ENCODE assay signal across 23 cellular contexts in genomic region chr20:21147593-21147992, GRCh38. TPM values are rescaled to one million over a fixed set of nuclear protein-coding genes. Genes with fewer than 3 reads are reported as not detected.
DNase-seq lines count a peak whose midpoint lies in the region; ATAC-seq and TF ChIP-seq lines count a peak whose summit lies in the region.
"Had no signal": no experiment of that assay in that cellular context is flagged by ENCODE, and none has a peak within 500 bp of the region (broad histone marks: within the 10 kb centered on the region; RNA-seq: fewer than 3 reads in every experiment).

No MANE protein-coding gene starts in this region.

- no peak for DNase-seq in natural killer cell treated with Interleukin-12 subunit alpha and Interleukin-12 subunit beta and Interleukin-15 and Interleukin-18, amount 100 ng/mL, for 72 hours (ENCODE audit: low spot score)
- DNase-seq in natural killer cell (no peak), RPMI7951 (ENCODE audit: low read depth) (peak; percentile 45), fibroblast of peridontal ligament (ENCODE audit: extremely low read depth) (peak; percentile 26), activated gamma-delta T cell (lab: John Stamatoyannopoulos, UW) (no peak), GM10266 (ENCODE audit: extremely low spot score) (no peak), type B pancreatic cell (ENCODE audit: extremely low spot score, unreplicated experiment) (no peak)
- DNase-seq: activated CD4-positive, alpha-beta T cell treated with anti-CD3 and anti-CD28 coated beads, Interleukin-2, amount 50 U/mL, for 4 hours; body of pancreas; dermis blood vessel endothelial cell; kidney; NCI-H1105; NCI-H774; Peyer's patch; stimulated activated naive CD4-positive, alpha-beta T cell treated with Interleukin-2 at 50 U/mL for 16 hours; T-cell had no signal

- TF ChIP-seq CTCF in natural killer cell (IDR thresholded peaks at IDR 0.05), result no peak
- no peak for TF ChIP-seq CTCF in GM10266 (IDR thresholded peaks at IDR 0.05; ENCODE audit: control insufficient read depth, insufficient read depth, low read depth, missing control alignments)
- TF ChIP-seq CTCF in type B pancreatic cell (conservative IDR thresholded peaks at IDR 0.05), result no peak

- H3K27me3 Mint-ChIP-seq in natural killer cell treated with Interleukin-12 subunit alpha and Interleukin-12 subunit beta and Interleukin-15 and Interleukin-18, amount 100 ng/mL, for 72 hours, result no peaks in the 10 kb centered on the region
- no peaks in the 10 kb centered on the region for H3K27me3 Mint-ChIP-seq in natural killer cell (ENCODE audit: low read depth in 2 of 2)
- H3K27me3 Mint-ChIP-seq in type B pancreatic cell, result no peaks in the 10 kb centered on the region
- H3K27me3 Mint-ChIP-seq: activated naive CD4-positive, alpha-beta T cell treated with anti-CD3 and anti-CD28 coated beads, Interleukin-2, amount 50 U/mL, for 24 hours; T-cell had no signal

- peaks cover 6% of the 10 kb centered on the region in 2 donors for H3K4me1 Mint-ChIP-seq in natural killer cell treated with Interleukin-12 subunit alpha and Interleukin-12 subunit beta and Interleukin-15 and Interleukin-18, amount 100 ng/mL, for 72 hours (ENCODE audit: low read depth in 2 of 2)
- H3K4me1 Mint-ChIP-seq in natural killer cell (no peaks in the 10 kb centered on the region), type B pancreatic cell (ENCODE audit: unreplicated experiment) (no peaks in the 10 kb centered on the region)
- H3K4me1 Mint-ChIP-seq: activated naive CD4-positive, alpha-beta T cell treated with anti-CD3 and anti-CD28 coated beads, Interleukin-2, amount 50 U/mL, for 24 hours; T-cell had no signal

- intact Hi-C loops in natural killer cell (cut with micrococcal nuclease), result no loop called here

- H3K9me3 Mint-ChIP-seq in natural killer cell treated with Interleukin-12 subunit alpha and Interleukin-12 subunit beta and Interleukin-15 and Interleukin-18, amount 100 ng/mL, for 72 hours, result no peaks in the 10 kb centered on the region
- H3K9me3 Mint-ChIP-seq in natural killer cell, result no peaks in the 10 kb centered on the region
- H3K9me3 Mint-ChIP-seq in type B pancreatic cell, result no peaks in the 10 kb centered on the region
- H3K9me3 Mint-ChIP-seq: activated naive CD4-positive, alpha-beta T cell treated with anti-CD3 and anti-CD28 coated beads, Interleukin-2, amount 50 U/mL, for 24 hours; T-cell had no signal

- ATAC-seq in natural killer cell treated with Interleukin-12 subunit alpha and Interleukin-12 subunit beta and Interleukin-15 and Interleukin-18, amount 100 ng/mL, for 72 hours, result peak; percentile 52 to 79
- no peak for ATAC-seq in natural killer cell
- ATAC-seq in GM19452 (IDR thresholded peaks at IDR 0.05; ENCODE audit: unreplicated experiment), result no peak
- ATAC-seq: A549, body of pancreas, esophagus mucosa, T-cell had no signal

- H3K36me3 Mint-ChIP-seq in natural killer cell treated with Interleukin-12 subunit alpha and Interleukin-12 subunit beta and Interleukin-15 and Interleukin-18, amount 100 ng/mL, for 72 hours, result no peaks in the 10 kb centered on the region
- H3K36me3 Mint-ChIP-seq in natural killer cell (no peaks in the 10 kb centered on the region), type B pancreatic cell (no peaks in the 10 kb centered on the region)

- H3K27ac Mint-ChIP-seq in natural killer cell treated with Interleukin-12 subunit alpha and Interleukin-12 subunit beta and Interleukin-15 and Interleukin-18, amount 100 ng/mL, for 72 hours, result no peak overlapping the region
- H3K27ac Mint-ChIP-seq in natural killer cell (no peak overlapping the region), type B pancreatic cell (no peak overlapping the region)
- H3K27ac Mint-ChIP-seq: activated naive CD4-positive, alpha-beta T cell treated with anti-CD3 and anti-CD28 coated beads, Interleukin-2, amount 50 U/mL, for 24 hours; T-cell had no signal

- no peak overlapping the region for H3K4me3 Mint-ChIP-seq in natural killer cell treated with Interleukin-12 subunit alpha and Interleukin-12 subunit beta and Interleukin-15 and Interleukin-18, amount 100 ng/mL, for 72 hours
- H3K4me3 Mint-ChIP-seq in natural killer cell (no peak overlapping the region), type B pancreatic cell (no peak overlapping the region)
- H3K4me3 Mint-ChIP-seq: activated naive CD4-positive, alpha-beta T cell treated with anti-CD3 and anti-CD28 coated beads, Interleukin-2, amount 50 U/mL, for 24 hours; T-cell had no signal

RNA-seq across cellular contexts. Expression of gene KIZ, which starts 21.7 kb away (rescaled TPM):
- 10 to 100 TPM; 10.5 to 20.6 TPM for total RNA-seq in natural killer cell treated with Interleukin-12 subunit alpha and Interleukin-12 subunit beta and Interleukin-15 and Interleukin-18, amount 100 ng/mL, for 72 hours
- total RNA-seq in natural killer cell (10 to 100 TPM; 32.9 to 38.2 (median 35.3) TPM), type B pancreatic cell (ENCODE audit: low replicate concordance) (13.8 and 15.5 TPM in 2 replicates)
- 13.0 and 15.7 TPM in 2 replicates for total RNA-seq in RPMI7951 (2014; rRNA removed; shearing (Covaris generic))

RNA-seq across cellular contexts. Expression of gene LINC00237, which starts 41.4 kb away (rescaled TPM):
- total RNA-seq in natural killer cell treated with Interleukin-12 subunit alpha and Interleukin-12 subunit beta and Interleukin-15 and Interleukin-18, amount 100 ng/mL, for 72 hours, result not detected
- total RNA-seq in natural killer cell (not detected), type B pancreatic cell (ENCODE audit: low replicate concordance) (not detected in 2 replicates)
- not detected in 2 replicates for total RNA-seq in RPMI7951 (2014; rRNA removed; shearing (Covaris generic))
- total RNA-seq: body of pancreas, dermis blood vessel endothelial cell, esophagus mucosa, hepatocyte, kidney, mesenteric fat pad, Peyer's patch, T-cell, ureter had no signal

Comparison
In these comparisons a context has a peak if more than half of its experiments do, and no peak if none do; other contexts are left out.
1. ATAC-seq: peak in natural killer cell treated with Interleukin-12 subunit alpha and Interleukin-12 subunit beta and Interleukin-15 and Interleukin-18, amount 100 ng/mL, for 72 hours (2 of 2); none in natural killer cell (0 of 3) and GM19452 (single experiment).
2. DNase-seq: peak in RPMI7951 (single experiment) and fibroblast of peridontal ligament (single experiment); none in natural killer cell treated with Interleukin-12 subunit alpha and Interleukin-12 subunit beta and Interleukin-15 and Interleukin-18, amount 100 ng/mL, for 72 hours (single experiment), natural killer cell (single experiment), activated gamma-delta T cell (single experiment), GM10266 (single experiment) and type B pancreatic cell (single experiment).